10 cellular contexts compared by ENCODE assay signal in genomic region chr7:130356121-130356759, GRCh38. TPM values are rescaled to one million over a fixed set of nuclear protein-coding genes. Genes with fewer than 3 reads are reported as not detected.
A peak's percentile ranks its signal among the peaks of the same experiment; 100 is the strongest.
DNase-seq lines count a peak whose midpoint lies in the region; TF ChIP-seq lines count a peak whose summit lies in the region.
"Had no signal": no experiment of that assay in that cellular context is flagged by ENCODE, and none has a peak within 500 bp of the region (broad histone marks: within the 10 kb centered on the region; RNA-seq: fewer than 3 reads in every experiment).

No MANE protein-coding gene starts in this region.

- peaks cover 8% of the 10 kb centered on the region for H3K27me3 Mint-ChIP-seq in Calu3 (ENCODE audit: unreplicated experiment)
- H3K27me3 Mint-ChIP-seq: activated naive CD4-positive, alpha-beta T cell treated with anti-CD3 and anti-CD28 coated beads, Interleukin-2, amount 50 U/mL, for 24 hours; stimulated activated naive CD8-positive, alpha-beta T cell treated with anti-CD3 and anti-CD28 coated beads, Interleukin-15, amount 100 ng/mL, for 72 hours had no signal

- H3K9ac ChIP-seq in parathyroid adenoma = no peak overlapping the region

- H3K4me2 ChIP-seq in parathyroid adenoma (ENCODE audit: low read length) = no peak overlapping the region

- H3K79me2 ChIP-seq in parathyroid adenoma = no peaks in the 10 kb centered on the region

- H3K27ac Mint-ChIP-seq in Calu3 (ENCODE audit: unreplicated experiment) = peak overlapping the region; percentile 43
- H3K27ac Mint-ChIP-seq: activated naive CD4-positive, alpha-beta T cell treated with anti-CD3 and anti-CD28 coated beads, Interleukin-2, amount 50 U/mL, for 24 hours had no signal

- H3K4me1 Mint-ChIP-seq in Calu3 (ENCODE audit: low read depth, unreplicated experiment) = peaks cover 51% of the 10 kb centered on the region
- H3K4me1 Mint-ChIP-seq: activated naive CD4-positive, alpha-beta T cell treated with anti-CD3 and anti-CD28 coated beads, Interleukin-2, amount 50 U/mL, for 24 hours had no signal

- no peaks in the 10 kb centered on the region for H3K27me3 ChIP-seq in parathyroid adenoma (ENCODE audit: control insufficient read depth, insufficient read depth, low read length)

- peaks cover 7% of the 10 kb centered on the region for H3K9me3 Mint-ChIP-seq in Calu3 (ENCODE audit: low read depth, unreplicated experiment)

- H3K36me3 ChIP-seq in parathyroid adenoma (ENCODE audit: control insufficient read depth, insufficient read depth, low read length) = no peaks in the 10 kb centered on the region

- H3K9me3 ChIP-seq in parathyroid adenoma (ENCODE audit: control insufficient read depth, low read length) = no peaks in the 10 kb centered on the region

- H3K27ac ChIP-seq in parathyroid adenoma = peak overlapping the region; percentile 11

- intact Hi-C loops in Calu3 (cut with micrococcal nuclease; ENCODE audit: unreplicated experiment) = no loop called here

- peaks cover 6% of the 10 kb centered on the region for H3K36me3 Mint-ChIP-seq in Calu3 (ENCODE audit: insufficient read depth, unreplicated experiment)

- no peak overlapping the region for H3K4me3 ChIP-seq in fibroblast of the aortic adventitia (ENCODE audit: low read depth, low read length)
- no peak overlapping the region for H3K4me3 ChIP-seq in parathyroid adenoma (ENCODE audit: low read depth, low read length)

- no peak overlapping the region for H2AFZ ChIP-seq in parathyroid adenoma

- no peak overlapping the region for H3K4me3 Mint-ChIP-seq in Calu3 (ENCODE audit: low read depth, unreplicated experiment)
- H3K4me3 Mint-ChIP-seq: activated naive CD4-positive, alpha-beta T cell treated with anti-CD3 and anti-CD28 coated beads, Interleukin-2, amount 50 U/mL, for 24 hours; stimulated activated naive CD8-positive, alpha-beta T cell treated with anti-CD3 and anti-CD28 coated beads, Interleukin-15, amount 100 ng/mL, for 72 hours had no signal

- no peaks in the 10 kb centered on the region for H3K4me1 ChIP-seq in parathyroid adenoma

- TF ChIP-seq CTCF in Calu3 (IDR thresholded peaks at IDR 0.05; ENCODE audit: unreplicated experiment) (no peak), fibroblast of the aortic adventitia (IDR thresholded peaks at IDR 0.05; ENCODE audit: insufficient read depth, low read length) (no peak), parathyroid adenoma (IDR thresholded peaks at IDR 0.05) (no peak)

- DNase-seq in Calu3 (peak; percentile 76), RPMI7951 (ENCODE audit: low read depth) (peak; percentile 100), fibroblast of the aortic adventitia (ENCODE audit: low read depth) (peak; percentile 96), NCI-H1694 (lab: John Stamatoyannopoulos, UW) (no peak), NCI-H187 treated with DMSO at 0.1 percent for 48 hours (lab: John Stamatoyannopoulos, UW) (no peak), NOMO-1 treated with dmso at 0.1 percent for 144 hours (lab: John Stamatoyannopoulos, UW; ENCODE audit: unreplicated experiment) (no peak)
- no peak for DNase-seq in activated effector memory CD4-positive, alpha-beta T cell treated with anti-CD3 and anti-CD28 coated beads, Interleukin-2, amount 50 U/mL, for 16 hours
- DNase-seq: stimulated activated naive CD8-positive, alpha-beta T cell treated with anti-CD3 and anti-CD28 coated beads, Interleukin-15, amount 100 ng/mL, for 72 hours had no signal

- no TSS peak for BruUV-seq in Calu3 (replicated peaks; lab: Mats Ljungman, UMichigan)

- CTCF ChIA-PET in Calu3 (lab: Charles Lee) = interaction anchor here (0.6 kb wide), 1 partner anchor 885 kb away, joined by 4 read pairs; no protein-coding TSS in a partner anchor

RNA-seq across cellular contexts. Expression of gene CPA5, which starts 11.6 kb away (rescaled TPM):
- total RNA-seq in Calu3 (2022) = not detected in 2 replicates
- 0.12 and 0.20 TPM in 2 replicates for total RNA-seq in RPMI7951 (2014; rRNA removed; shearing (Covaris generic))
- 0.09 TPM in 1 of 2 replicates, not detected in the other for total RNA-seq in fibroblast of the aortic adventitia (ENCODE audit: low replicate concordance)

RNA-seq across cellular contexts. Expression of gene CPA1, which starts 24.1 kb away (rescaled TPM):
- not detected in 2 replicates for total RNA-seq in Calu3 (2022)
- total RNA-seq in RPMI7951 (2014; rRNA removed; shearing (Covaris generic)) = not detected in 2 replicates
- total RNA-seq in fibroblast of the aortic adventitia (ENCODE audit: low replicate concordance) = 0.45 and 0.90 TPM in 2 replicates

Comparison
In these comparisons a context has a peak if more than half of its experiments do, and no peak if none do; other contexts are left out.
1. DNase-seq: peak in Calu3 (single experiment), RPMI7951 (single experiment) and fibroblast of the aortic adventitia (single experiment); none in NCI-H1694 (single experiment), activated effector memory CD4-positive, alpha-beta T cell treated with anti-CD3 and anti-CD28 coated beads, Interleukin-2, amount 50 U/mL, for 16 hours (single experiment), NCI-H187 treated with DMSO at 0.1 percent for 48 hours (single experiment) and NOMO-1 treated with dmso at 0.1 percent for 144 hours (single experiment).